In genomic region chr19:54481326-54481930, GRCh38 we compare ENCODE assay signal across 2 cellular contexts.
TF ChIP-seq lines count a peak whose summit lies in the region.

No MANE protein-coding gene starts in this region.

TF ChIP-seq in HCT116, 20 proteins besides CTCF, POLR2A, EP300 and RAD21:
- TF ChIP-seq EZH2 (IDR thresholded peaks at IDR 0.05) (no peak), CBX3 (IDR thresholded peaks at IDR 0.05; ENCODE audit: low read depth) (no peak), CEBPB (IDR thresholded peaks at IDR 0.05; ENCODE audit: low read depth) (no peak), TCF7L2 (IDR thresholded peaks at IDR 0.05; ENCODE audit: borderline replicate concordance, extremely low read depth, insufficient read depth, insufficient read length) (no peak), SIN3A (IDR thresholded peaks at IDR 0.05; ENCODE audit: low read depth) (no peak), SRF (IDR thresholded peaks at IDR 0.05; ENCODE audit: low read depth) (no peak), ZNF274 (IDR thresholded peaks at IDR 0.05; ENCODE audit: low read depth, low read length) (no peak), ZFX (IDR thresholded peaks at IDR 0.05) (no peak), ELF1 (IDR thresholded peaks at IDR 0.05; ENCODE audit: borderline replicate concordance, low read depth) (no peak), SP1 (IDR thresholded peaks at IDR 0.05; ENCODE audit: low read depth) (no peak), MAX (IDR thresholded peaks at IDR 0.05) (no peak), JUND (IDR thresholded peaks at IDR 0.05) (no peak), EGR1 (IDR thresholded peaks at IDR 0.05; ENCODE audit: low read depth) (no peak), YY1 (IDR thresholded peaks at IDR 0.05; ENCODE audit: extremely low read depth, insufficient replicate concordance, low read depth, low read length) (no peak), FOSL1 (IDR thresholded peaks at IDR 0.05; ENCODE audit: low read depth) (no peak), EZH2phosphoT487 (IDR thresholded peaks at IDR 0.05; ENCODE audit: borderline replicate concordance) (no peak), ATF3 (IDR thresholded peaks at IDR 0.05) (no peak), POLR2AphosphoS5 (IDR thresholded peaks at IDR 0.05; ENCODE audit: low read depth, low read length) (no peak)
- TF ChIP-seq, protein P1, sequence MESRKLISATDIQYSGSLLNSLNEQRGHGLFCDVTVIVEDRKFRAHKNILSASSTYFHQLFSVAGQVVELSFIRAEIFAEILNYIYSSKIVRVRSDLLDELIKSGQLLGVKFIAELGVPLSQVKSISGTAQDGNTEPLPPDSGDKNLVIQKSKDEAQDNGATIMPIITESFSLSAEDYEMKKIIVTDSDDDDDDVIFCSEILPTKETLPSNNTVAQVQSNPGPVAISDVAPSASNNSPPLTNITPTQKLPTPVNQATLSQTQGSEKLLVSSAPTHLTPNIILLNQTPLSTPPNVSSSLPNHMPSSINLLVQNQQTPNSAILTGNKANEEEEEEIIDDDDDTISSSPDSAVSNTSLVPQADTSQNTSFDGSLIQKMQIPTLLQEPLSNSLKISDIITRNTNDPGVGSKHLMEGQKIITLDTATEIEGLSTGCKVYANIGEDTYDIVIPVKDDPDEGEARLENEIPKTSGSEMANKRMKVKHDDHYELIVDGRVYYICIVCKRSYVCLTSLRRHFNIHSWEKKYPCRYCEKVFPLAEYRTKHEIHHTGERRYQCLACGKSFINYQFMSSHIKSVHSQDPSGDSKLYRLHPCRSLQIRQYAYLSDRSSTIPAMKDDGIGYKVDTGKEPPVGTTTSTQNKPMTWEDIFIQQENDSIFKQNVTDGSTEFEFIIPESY (IDR thresholded peaks at IDR 0.05; ENCODE audit: extremely low read depth, insufficient replicate concordance, low read length), result no peak

TF ChIP-seq in GM12878, 131 proteins besides CTCF, POLR2A, EP300 and RAD21:
- TF ChIP-seq ASH2L (IDR thresholded peaks at IDR 0.05; ENCODE audit: borderline replicate concordance, low read depth), result no peak
- TF ChIP-seq BACH1 (IDR thresholded peaks at IDR 0.05; ENCODE audit: borderline replicate concordance), result no peak
- peak in 1 of 2 experiments; percentile 38; a peak in 2 of 4 replicates for TF ChIP-seq BHLHE40 (IDR thresholded peaks at IDR 0.05; ENCODE audit: borderline replicate concordance in 1 of 2, low read depth in 2 of 2, low read length in 1 of 2)
- TF ChIP-seq E2F4 (IDR thresholded peaks at IDR 0.05; ENCODE audit: low read depth, low read length), result no peak
- TF ChIP-seq, protein P2, sequence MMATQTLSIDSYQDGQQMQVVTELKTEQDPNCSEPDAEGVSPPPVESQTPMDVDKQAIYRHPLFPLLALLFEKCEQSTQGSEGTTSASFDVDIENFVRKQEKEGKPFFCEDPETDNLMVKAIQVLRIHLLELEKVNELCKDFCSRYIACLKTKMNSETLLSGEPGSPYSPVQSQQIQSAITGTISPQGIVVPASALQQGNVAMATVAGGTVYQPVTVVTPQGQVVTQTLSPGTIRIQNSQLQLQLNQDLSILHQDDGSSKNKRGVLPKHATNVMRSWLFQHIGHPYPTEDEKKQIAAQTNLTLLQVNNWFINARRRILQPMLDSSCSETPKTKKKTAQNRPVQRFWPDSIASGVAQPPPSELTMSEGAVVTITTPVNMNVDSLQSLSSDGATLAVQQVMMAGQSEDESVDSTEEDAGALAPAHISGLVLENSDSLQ (IDR thresholded peaks at IDR 0.05), result peak; percentile 49; the same call in 1 of the 2 replicates
- TF ChIP-seq IRF4 (IDR thresholded peaks at IDR 0.05; ENCODE audit: low read depth, low read length), result 0 out of 2 replicates have a peak, but pooled peaks have one; percentile 60
- peak; percentile 58; the same call in 1 of the 2 replicates for TF ChIP-seq SMC3 (IDR thresholded peaks at IDR 0.05; ENCODE audit: borderline replicate concordance, low read length)
